In the genomic region with DNA sequence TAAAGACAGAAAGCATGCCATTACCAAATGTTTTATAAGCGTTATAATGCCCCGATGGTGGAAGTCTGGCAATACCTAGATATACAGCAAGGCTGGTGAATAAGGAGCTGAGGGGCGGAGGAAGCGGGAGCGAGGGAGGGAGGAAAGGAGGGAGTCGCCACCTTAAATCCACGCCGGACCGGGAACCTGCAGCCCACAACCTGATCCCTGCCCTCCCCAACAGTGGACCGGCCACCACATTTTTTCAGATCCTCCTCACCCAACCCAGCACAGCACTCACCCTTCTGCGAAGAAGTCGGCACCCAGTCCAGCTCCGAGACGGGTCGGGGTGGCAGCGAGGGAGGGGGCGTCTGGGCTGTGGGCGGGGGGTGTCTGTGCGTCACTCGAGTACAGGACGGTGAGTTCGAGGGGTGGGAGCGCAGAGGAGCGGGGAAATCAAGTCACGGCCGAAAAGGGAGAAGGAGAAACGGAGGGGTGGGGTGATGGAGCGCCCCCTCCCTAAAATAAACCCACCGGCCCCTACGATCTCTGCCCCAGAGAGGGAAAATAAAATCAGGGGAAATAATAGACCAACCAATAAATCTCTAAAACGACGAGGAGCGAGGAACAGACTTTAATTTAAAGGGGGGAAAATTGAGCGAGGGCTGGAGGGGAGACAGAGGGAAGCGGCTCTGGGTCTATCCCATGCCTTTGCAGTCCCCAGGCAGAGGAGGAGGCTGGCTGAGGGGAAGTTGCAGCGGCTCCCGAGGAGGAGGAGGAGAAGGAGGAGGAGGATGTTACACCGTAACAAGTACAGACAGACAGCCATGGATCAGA, we compare ENCODE assay signal across 8 cellular contexts.
A peak's percentile ranks its signal among the peaks of the same experiment; 100 is the strongest.
DNase-seq lines count a peak whose midpoint lies in the region; ATAC-seq, FAIRE-seq and TF ChIP-seq lines count a peak whose summit lies in the region.

No MANE protein-coding gene starts in this region.

- no peaks in the 10 kb centered on the region for H3K36me3 ChIP-seq in RWPE2 (ENCODE audit: low read depth)

- peak overlapping the region; percentile 46 for H3K4me3 ChIP-seq in RWPE2 (ENCODE audit: severe bottlenecking)

- H3K9me3 ChIP-seq in RWPE2 (ENCODE audit: severe bottlenecking), result no peaks in the 10 kb centered on the region

- no peaks in the 10 kb centered on the region for H3K36me3 Mint-ChIP-seq in activated naive CD8-positive, alpha-beta T cell treated with anti-CD3 and anti-CD28 coated beads, Interleukin-2, amount 10 ng/mL, durations not matched to agents 7 days and 5 days

- H3K27me3 ChIP-seq in RWPE2 (ENCODE audit: insufficient read depth, poor library complexity, severe bottlenecking), result no peaks in the 10 kb centered on the region

- peak overlapping the region; percentile 95 for H3K27ac Mint-ChIP-seq in activated naive CD8-positive, alpha-beta T cell treated with anti-CD3 and anti-CD28 coated beads, Interleukin-2, amount 10 ng/mL, durations not matched to agents 7 days and 5 days

- POLR2A ChIA-PET in activated naive CD8-positive, alpha-beta T cell treated with anti-CD3 and anti-CD28 coated beads, Interleukin-2, amount 10 ng/mL, durations not matched to agents 7 days and 5 days (lab: Charles Lee), result interaction anchor here (0.6 to 6.4 kb wide), 27 partner anchors 11 to 226 kb away, joined by 3 to 137 read pairs (median 5); a partner anchor contains a TSS

- H3K4me1 Mint-ChIP-seq in activated naive CD8-positive, alpha-beta T cell treated with anti-CD3 and anti-CD28 coated beads, Interleukin-2, amount 10 ng/mL, durations not matched to agents 7 days and 5 days, result peaks cover 18% of the 10 kb centered on the region

- TF ChIP-seq CTCF in RWPE2 (IDR thresholded peaks at IDR 0.05; ENCODE audit: poor library complexity, severe bottlenecking), result peak; percentile 13
- no peak for TF ChIP-seq CTCF in omental fat pad (IDR thresholded peaks at IDR 0.05)

- ATAC-seq in RWPE2 (ENCODE audit: low read depth) (no peak), Right ventricle myocardium inferior (no peak), omental fat pad (ENCODE audit: low FRiP score) (peak; percentile 0), HG03139 (IDR thresholded peaks at IDR 0.05; ENCODE audit: unreplicated experiment) (no peak)
- no peak for ATAC-seq in activated naive CD8-positive, alpha-beta T cell treated with anti-CD3 and anti-CD28 coated beads, Interleukin-2, amount 10 ng/mL, durations not matched to agents 7 days and 5 days (ENCODE audit: low read depth)

- no peaks in the 10 kb centered on the region for H3K27me3 Mint-ChIP-seq in activated naive CD8-positive, alpha-beta T cell treated with anti-CD3 and anti-CD28 coated beads, Interleukin-2, amount 10 ng/mL, durations not matched to agents 7 days and 5 days

- no peak for FAIRE-seq in urothelium cell line (lab: Jason Lieb, UNC)

- H3K4me1 ChIP-seq in RWPE2 (ENCODE audit: insufficient read depth, poor library complexity, severe bottlenecking), result peaks cover 33% of the 10 kb centered on the region

- peak overlapping the region; percentile 87 for H3K27ac ChIP-seq in RWPE2 (ENCODE audit: poor library complexity, severe bottlenecking)

- H3K4me3 Mint-ChIP-seq in activated naive CD8-positive, alpha-beta T cell treated with anti-CD3 and anti-CD28 coated beads, Interleukin-2, amount 10 ng/mL, durations not matched to agents 7 days and 5 days, result peak overlapping the region; percentile 92

- DNase-seq in NCI-H187 (lab: John Stamatoyannopoulos, UW), result peak; percentile 18 to 36
- DNase-seq in NCI-H187 treated with DMSO at 0.1 percent for 48 hours (lab: John Stamatoyannopoulos, UW), result no peak
- peak; percentile 67 for DNase-seq in RWPE2 (ENCODE audit: low spot score)
- peak; percentile 56 for DNase-seq in activated naive CD8-positive, alpha-beta T cell treated with anti-CD3 and anti-CD28 coated beads, Interleukin-2, amount 10 ng/mL, durations not matched to agents 7 days and 5 days
- DNase-seq in Right ventricle myocardium inferior (ENCODE audit: missing footprints), result peak; percentile 82
- DNase-seq in omental fat pad (ENCODE audit: low spot score), result no peak
- peak; percentile 46 for DNase-seq in urothelium cell line (ENCODE audit: low spot score)

- H3K9me3 Mint-ChIP-seq in activated naive CD8-positive, alpha-beta T cell treated with anti-CD3 and anti-CD28 coated beads, Interleukin-2, amount 10 ng/mL, durations not matched to agents 7 days and 5 days, result no peaks in the 10 kb centered on the region

- intact Hi-C loops in Right ventricle myocardium inferior (cut with DNase I), result loop anchor here (1.0 to 5.0 kb wide), 3 partner anchors 81 to 228 kb away; a partner anchor contains a TSS

Comparison
In these comparisons a context has a peak if more than half of its experiments do, and no peak if none do; other contexts are left out.
1. DNase-seq: peak in NCI-H187 (2 of 2), RWPE2 (single experiment), activated naive CD8-positive, alpha-beta T cell treated with anti-CD3 and anti-CD28 coated beads, Interleukin-2, amount 10 ng/mL, durations not matched to agents 7 days and 5 days (single experiment), Right ventricle myocardium inferior (single experiment) and urothelium cell line (single experiment); none in NCI-H187 treated with DMSO at 0.1 percent for 48 hours (single experiment) and omental fat pad (single experiment).